ENCODE assay signal across 1 cellular context in genomic region chr1:94153133-94153532, GRCh38.
TF ChIP-seq lines count a peak whose summit lies in the region.

No MANE protein-coding gene starts in this region.

TF ChIP-seq in SK-N-SH, 30 proteins besides CTCF, POLR2A, EP300 and RAD21 (continued from another document):
- no peak for TF ChIP-seq USF1 (IDR thresholded peaks at IDR 0.05; ENCODE audit: borderline replicate concordance, low read depth)
